Comparison of ENCODE assay signal across 12 cellular contexts in the genomic region with DNA sequence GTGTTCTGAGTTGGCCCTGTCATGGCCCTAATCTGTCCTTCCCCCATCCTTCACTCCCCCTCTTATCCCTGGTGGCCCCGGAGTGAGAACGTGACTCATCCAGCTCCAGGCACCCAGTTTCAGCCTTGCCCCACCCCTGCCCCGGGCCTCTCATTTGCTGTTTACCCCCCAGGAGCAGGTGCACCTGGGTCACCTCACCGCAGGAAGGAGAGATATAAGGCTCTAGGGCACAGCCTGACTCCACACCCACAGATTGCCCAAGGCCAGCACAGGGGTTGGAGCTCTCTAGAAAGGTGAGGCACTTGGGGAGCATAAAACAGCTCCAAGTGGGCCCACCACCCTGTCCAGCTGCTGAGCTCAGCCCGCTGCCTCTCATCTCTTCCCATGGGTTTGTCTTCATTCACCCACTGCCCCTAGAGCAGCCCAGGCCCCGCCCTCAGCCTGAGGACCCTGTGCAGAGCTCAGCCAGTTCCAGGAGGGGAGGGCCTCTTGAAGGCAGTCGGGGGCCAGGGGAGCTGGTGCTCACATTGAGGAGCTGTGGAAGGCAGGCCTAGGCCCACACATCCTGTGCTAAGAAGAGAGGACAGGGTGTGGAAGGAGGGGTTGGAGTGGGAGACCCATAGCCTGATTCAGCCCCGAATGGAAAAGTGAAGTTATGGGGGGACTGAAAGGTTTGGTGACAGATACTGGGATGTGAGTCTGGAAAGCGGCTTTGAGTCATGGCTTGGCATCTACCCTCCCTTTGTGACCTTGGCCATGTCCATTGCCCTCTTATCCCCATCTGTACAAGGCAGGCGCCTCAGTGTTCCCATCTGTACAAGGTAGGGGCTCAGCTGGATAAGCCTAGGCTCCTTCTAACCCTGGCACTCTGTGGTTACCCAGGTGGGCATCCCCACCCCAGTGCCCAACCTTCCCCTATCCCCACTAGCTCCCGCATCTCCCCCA. TPM values are rescaled to one million over a fixed set of nuclear protein-coding genes. Genes with fewer than 3 reads are reported as not detected.
DNase-seq lines count a peak whose midpoint lies in the region; ATAC-seq and TF ChIP-seq lines count a peak whose summit lies in the region.
"Had no signal": no experiment of that assay in that cellular context is flagged by ENCODE, and none has a peak within 500 bp of the region (broad histone marks: within the 10 kb centered on the region; RNA-seq: fewer than 3 reads in every experiment).

No MANE protein-coding gene starts in this region.

- no peaks in the 10 kb centered on the region for H3K27me3 ChIP-seq in parathyroid adenoma (ENCODE audit: control insufficient read depth, insufficient read depth, low read length)
- H3K27me3 ChIP-seq in brain microvascular endothelial cell (replicated peaks), result no peaks in the 10 kb centered on the region

- TF ChIP-seq CTCF in parathyroid adenoma (IDR thresholded peaks at IDR 0.05) (no peak), omental fat pad (IDR thresholded peaks at IDR 0.05) (no peak), brain microvascular endothelial cell (IDR thresholded peaks at IDR 0.05; ENCODE audit: low read depth, low read length, missing control alignments) (no peak)

- no peaks in the 10 kb centered on the region for H3K9me3 ChIP-seq in ES-I3 (ENCODE audit: control insufficient read depth, insufficient read depth, low read length)
- H3K9me3 ChIP-seq in parathyroid adenoma (ENCODE audit: control insufficient read depth, low read length), result no peaks in the 10 kb centered on the region

- ATAC-seq in omental fat pad (ENCODE audit: low FRiP score), result no peak

- DNase-seq in NCI-H345 (lab: John Stamatoyannopoulos, UW) (peak; percentile 87), glomerular visceral epithelial cell (ENCODE audit: extremely low spot score) (peak; percentile 47), omental fat pad (ENCODE audit: low spot score) (no peak), brain microvascular endothelial cell (no peak), HuH-7.5 (ENCODE audit: low spot score) (no peak), cerebellar nuclear complex (lab: John Stamatoyannopoulos, UW) (no peak)
- DNase-seq: activated naive CD4-positive, alpha-beta T cell treated with anti-CD3 and anti-CD28 coated beads, Interleukin-2, amount 10 ng/mL, durations not matched to agents 7 days and 5 days; GF-D8; midbrain; stimulated activated CD4-positive, alpha-beta T cell treated with anti-CD3 and anti-CD28 coated beads, Interleukin-2, amount 100 ng/mL, for 48 hours had no signal

- H3K79me2 ChIP-seq in parathyroid adenoma, result no peaks in the 10 kb centered on the region

- peak overlapping the region; percentile 53 for H3K4me2 ChIP-seq in parathyroid adenoma (ENCODE audit: low read length)

- H3K4me3 ChIP-seq in parathyroid adenoma (ENCODE audit: low read depth, low read length) (no peak overlapping the region), brain microvascular endothelial cell (ENCODE audit: low read depth, low read length) (no peak overlapping the region)

- H3K27ac ChIP-seq in parathyroid adenoma (peak overlapping the region; percentile 49), brain microvascular endothelial cell (no peak overlapping the region)

- H3K36me3 ChIP-seq in ES-I3 (ENCODE audit: insufficient read depth, low read length) (no peaks in the 10 kb centered on the region), parathyroid adenoma (ENCODE audit: control insufficient read depth, insufficient read depth, low read length) (no peaks in the 10 kb centered on the region), brain microvascular endothelial cell (replicated peaks) (no peaks in the 10 kb centered on the region)

- H2AFZ ChIP-seq in parathyroid adenoma, result no peak overlapping the region

- peaks cover 35% of the 10 kb centered on the region for H3K4me1 ChIP-seq in ES-I3 (ENCODE audit: insufficient read depth, low read length)
- peaks cover 18% of the 10 kb centered on the region for H3K4me1 ChIP-seq in parathyroid adenoma

- in situ Hi-C loops in brain microvascular endothelial cell (cut with HindIII; ENCODE audit: low pct_ligation_motif_present, low sequenced_read_pairs), result no loop called here

- H3K9ac ChIP-seq in ES-I3 (ENCODE audit: low read depth, low read length) (peak overlapping the region; percentile 23; the same call in 1 of the 2 replicates), parathyroid adenoma (no peak overlapping the region)

RNA-seq across cellular contexts. Expression of gene GPR37L1, which starts 16.1 kb away (rescaled TPM):
- total RNA-seq in omental fat pad, result under 1 TPM in 1 of 4 donors, not detected in 3; 0.16 TPM

RNA-seq across cellular contexts. Expression of gene ARL8A, which starts 37.9 kb away (rescaled TPM):
- total RNA-seq in omental fat pad, result 10 to 100 TPM; 31.1 to 61.8 (median 43.0) TPM

RNA-seq across cellular contexts. Expression of gene PTPN7, which starts 53.8 kb away (rescaled TPM):
- 10 to 100 TPM in 1 of 4 donors, 1 to 10 TPM in 3; 2.9 to 14.4 (median 4.6) TPM for total RNA-seq in omental fat pad

Comparison
In these comparisons a context has a peak if more than half of its experiments do, and no peak if none do; other contexts are left out.
1. DNase-seq: peak in NCI-H345 (single experiment) and glomerular visceral epithelial cell (single experiment); none in omental fat pad (single experiment), brain microvascular endothelial cell (single experiment), HuH-7.5 (single experiment) and cerebellar nuclear complex (0 of 2).